Comparison of ENCODE assay signal across 1 cellular context in the genomic region with DNA sequence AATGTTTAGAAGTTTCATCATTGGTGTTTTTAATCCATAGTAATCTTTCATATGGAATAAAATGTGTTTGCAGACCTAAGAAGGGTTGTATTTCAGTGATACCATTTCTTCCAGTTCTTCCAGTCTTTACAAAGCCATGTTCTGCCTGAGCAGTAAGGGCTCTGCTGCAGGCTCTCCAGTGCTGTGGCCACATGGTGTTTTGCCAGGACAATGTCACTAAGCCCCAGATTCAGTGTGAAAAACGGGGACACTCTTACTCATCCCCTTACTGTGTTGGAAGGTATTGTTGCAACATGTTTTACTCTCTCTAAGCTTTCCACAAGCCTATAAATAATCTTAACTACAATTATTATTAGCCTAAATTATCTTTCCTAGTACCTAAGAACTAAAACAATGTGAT.
TF ChIP-seq lines count a peak whose summit lies in the region.

No MANE protein-coding gene starts in this region.

TF ChIP-seq in WTC11, 78 proteins besides CTCF, POLR2A, EP300 and RAD21 (continued from another document):
- TF ChIP-seq, protein P1, sequence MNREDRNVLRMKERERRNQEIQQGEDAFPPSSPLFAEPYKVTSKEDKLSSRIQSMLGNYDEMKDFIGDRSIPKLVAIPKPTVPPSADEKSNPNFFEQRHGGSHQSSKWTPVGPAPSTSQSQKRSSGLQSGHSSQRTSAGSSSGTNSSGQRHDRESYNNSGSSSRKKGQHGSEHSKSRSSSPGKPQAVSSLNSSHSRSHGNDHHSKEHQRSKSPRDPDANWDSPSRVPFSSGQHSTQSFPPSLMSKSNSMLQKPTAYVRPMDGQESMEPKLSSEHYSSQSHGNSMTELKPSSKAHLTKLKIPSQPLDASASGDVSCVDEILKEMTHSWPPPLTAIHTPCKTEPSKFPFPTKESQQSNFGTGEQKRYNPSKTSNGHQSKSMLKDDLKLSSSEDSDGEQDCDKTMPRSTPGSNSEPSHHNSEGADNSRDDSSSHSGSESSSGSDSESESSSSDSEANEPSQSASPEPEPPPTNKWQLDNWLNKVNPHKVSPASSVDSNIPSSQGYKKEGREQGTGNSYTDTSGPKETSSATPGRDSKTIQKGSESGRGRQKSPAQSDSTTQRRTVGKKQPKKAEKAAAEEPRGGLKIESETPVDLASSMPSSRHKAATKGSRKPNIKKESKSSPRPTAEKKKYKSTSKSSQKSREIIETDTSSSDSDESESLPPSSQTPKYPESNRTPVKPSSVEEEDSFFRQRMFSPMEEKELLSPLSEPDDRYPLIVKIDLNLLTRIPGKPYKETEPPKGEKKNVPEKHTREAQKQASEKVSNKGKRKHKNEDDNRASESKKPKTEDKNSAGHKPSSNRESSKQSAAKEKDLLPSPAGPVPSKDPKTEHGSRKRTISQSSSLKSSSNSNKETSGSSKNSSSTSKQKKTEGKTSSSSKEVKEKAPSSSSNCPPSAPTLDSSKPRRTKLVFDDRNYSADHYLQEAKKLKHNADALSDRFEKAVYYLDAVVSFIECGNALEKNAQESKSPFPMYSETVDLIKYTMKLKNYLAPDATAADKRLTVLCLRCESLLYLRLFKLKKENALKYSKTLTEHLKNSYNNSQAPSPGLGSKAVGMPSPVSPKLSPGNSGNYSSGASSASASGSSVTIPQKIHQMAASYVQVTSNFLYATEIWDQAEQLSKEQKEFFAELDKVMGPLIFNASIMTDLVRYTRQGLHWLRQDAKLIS (CRISPR knock-in tag; IDR thresholded peaks at IDR 0.05; ENCODE audit: borderline replicate concordance) = no peak
